Comparison of ENCODE assay signal across 1 cellular context in genomic region chr2:101124061-101124460, GRCh38.
TF ChIP-seq lines count a peak whose summit lies in the region.

No MANE protein-coding gene starts in this region.

TF ChIP-seq in IMR-90, 13 proteins besides CTCF, POLR2A, EP300 and RAD21:
- TF ChIP-seq MXI1 (IDR thresholded peaks at IDR 0.05; ENCODE audit: borderline replicate concordance, low read depth, low read length) = no peak
- no peak for TF ChIP-seq CHD1 (IDR thresholded peaks at IDR 0.05; ENCODE audit: low read depth, low read length)
- TF ChIP-seq USF2 (IDR thresholded peaks at IDR 0.05; ENCODE audit: low read depth, low read length) = no peak
- TF ChIP-seq BHLHE40 (IDR thresholded peaks at IDR 0.05; ENCODE audit: low read depth, low read length) = no peak
- no peak for TF ChIP-seq FOS (IDR thresholded peaks at IDR 0.05; ENCODE audit: low read depth, low read length)
- no peak for TF ChIP-seq MAFK (IDR thresholded peaks at IDR 0.05; ENCODE audit: low read depth, low read length)
- TF ChIP-seq NFE2L2 (IDR thresholded peaks at IDR 0.05; ENCODE audit: low read depth, low read length) = no peak
- TF ChIP-seq SMC3 (IDR thresholded peaks at IDR 0.05; ENCODE audit: low read depth, low read length) = no peak
- no peak for TF ChIP-seq CEBPB (IDR thresholded peaks at IDR 0.05; ENCODE audit: low read depth, low read length)
- no peak for TF ChIP-seq ELK1 (IDR thresholded peaks at IDR 0.05; ENCODE audit: borderline replicate concordance, low read depth, low read length)
- TF ChIP-seq MAZ (IDR thresholded peaks at IDR 0.05; ENCODE audit: borderline replicate concordance, low read depth, low read length) = no peak
- no peak for TF ChIP-seq RFX5 (IDR thresholded peaks at IDR 0.05; ENCODE audit: low read depth, low read length)
- no peak for TF ChIP-seq RCOR1 (IDR thresholded peaks at IDR 0.05; ENCODE audit: insufficient replicate concordance, low read length)
TF ChIP-seq in IMR-90: peak in this region for 0.
